ENCODE assay signal across 26 cellular contexts in genomic region chr6:129494099-129494498, GRCh38.
DNase-seq lines count a peak whose midpoint lies in the region; ATAC-seq, FAIRE-seq and TF ChIP-seq lines count a peak whose summit lies in the region.
"Had no signal": no experiment of that assay in that cellular context is flagged by ENCODE, and none has a peak within 500 bp of the region (broad histone marks: within the 10 kb centered on the region; RNA-seq: fewer than 3 reads in every experiment).

No MANE protein-coding gene starts in this region.

- peaks cover 90% of the 10 kb centered on the region for H3K4me1 Mint-ChIP-seq in activated T-cell treated with anti-CD3 and anti-CD28 coated beads, Interleukin-2, amount 50 U/mL, for 24 hours (ENCODE audit: low read depth)
- H3K4me1 Mint-ChIP-seq in astrocyte (ENCODE audit: low read depth, unreplicated experiment) = peaks cover 59% of the 10 kb centered on the region

- peak overlapping the region; percentile 92 for H3K27ac Mint-ChIP-seq in activated T-cell treated with anti-CD3 and anti-CD28 coated beads, Interleukin-2, amount 50 U/mL, for 24 hours
- H3K27ac Mint-ChIP-seq in astrocyte (ENCODE audit: unreplicated experiment) = peak overlapping the region; percentile 76
- H3K27ac Mint-ChIP-seq: activated T-helper 2 cell treated with anti-CD3 and anti-CD28 coated beads, Interferon-gamma antibody, Interleukin-2, Interleukin-4, amounts not matched to agents 10 μg/mL and 5 μg/mL and 100 μg/mL, durations not matched to agents 14 hours and 24 hours and 36 hours; GM23338; progenitor cell of endocrine pancreas; T-cell had no signal

- H3K27me3 ChIP-seq in HCT116 (ENCODE audit: insufficient read depth, low read length) (no peaks in the 10 kb centered on the region), astrocyte (ENCODE audit: insufficient read depth, low read length) (no peaks in the 10 kb centered on the region), osteoblast (ENCODE audit: insufficient read depth, low read length) (no peaks in the 10 kb centered on the region)
- H3K27me3 ChIP-seq: sigmoid colon, SJCRH30, tibial nerve had no signal

- no peak for ATAC-seq in HCT116
- ATAC-seq: GM23338, Panc1, T-cell had no signal

- peak overlapping the region; percentile 16 for H3K9ac ChIP-seq in HCT116 (ENCODE audit: low read length)
- H3K9ac ChIP-seq in astrocyte (ENCODE audit: low read length) = no peak overlapping the region

- no peak overlapping the region for H3K4me3 Mint-ChIP-seq in activated T-cell treated with anti-CD3 and anti-CD28 coated beads, Interleukin-2, amount 50 U/mL, for 24 hours
- no peak overlapping the region for H3K4me3 Mint-ChIP-seq in astrocyte (ENCODE audit: unreplicated experiment)
- H3K4me3 Mint-ChIP-seq: GM23338, T-cell had no signal

- no peak overlapping the region for H2AFZ ChIP-seq in HCT116 (ENCODE audit: low read depth, low read length, poor library complexity, severe bottlenecking)
- no peak overlapping the region for H2AFZ ChIP-seq in astrocyte (ENCODE audit: low read depth, low read length)
- no peak overlapping the region for H2AFZ ChIP-seq in osteoblast (ENCODE audit: low read length)
- H2AFZ ChIP-seq: GM23338 had no signal

- CTCF ChIA-PET in HCT116 (lab: Charles Lee) = interaction anchor here (1.3 kb wide), 1 partner anchor 281 kb away, joined by 3 read pairs; no protein-coding TSS in a partner anchor

- H3K4me1 ChIP-seq in HCT116 (ENCODE audit: control insufficient read depth in 1 of 2, insufficient read depth in 2 of 2, low read length in 2 of 2) (peaks cover 68 to 84% of the 10 kb centered on the region in 2 experiments), astrocyte (ENCODE audit: insufficient read depth, low read length) (peaks cover 51% of the 10 kb centered on the region), osteoblast (ENCODE audit: insufficient read depth, low read length) (peaks cover 57% of the 10 kb centered on the region)

- POLR2A ChIA-PET in HCT116 (lab: Charles Lee) = no interaction called here

- peak overlapping the region; percentile 36 for H3K4me2 ChIP-seq in HCT116 (ENCODE audit: low read length)
- peak overlapping the region; percentile 19 for H3K4me2 ChIP-seq in astrocyte (ENCODE audit: low read length)
- no peak overlapping the region for H3K4me2 ChIP-seq in osteoblast (ENCODE audit: insufficient read depth, low read length)
- H3K4me2 ChIP-seq: GM23338 had no signal

- TF ChIP-seq POLR2A in HCT116 (IDR thresholded peaks at IDR 0.05; ENCODE audit: borderline replicate concordance, extremely low read depth, insufficient read depth, insufficient read length) = no peak

- peaks cover 2% of the 10 kb centered on the region for H3K9me3 Mint-ChIP-seq in activated T-cell treated with anti-CD3 and anti-CD28 coated beads, Interleukin-2, amount 50 U/mL, for 24 hours
- H3K9me3 Mint-ChIP-seq in astrocyte (ENCODE audit: unreplicated experiment) = no peaks in the 10 kb centered on the region
- H3K9me3 Mint-ChIP-seq: activated T-helper 2 cell treated with anti-CD3 and anti-CD28 coated beads, Interferon-gamma antibody, Interleukin-2, Interleukin-4, amounts not matched to agents 10 μg/mL and 5 μg/mL and 100 μg/mL, durations not matched to agents 14 hours and 24 hours and 36 hours; GM23338; T-cell had no signal

- H3K79me2 ChIP-seq in HCT116 (ENCODE audit: insufficient read depth, low read length) (no peaks in the 10 kb centered on the region), astrocyte (ENCODE audit: insufficient read depth, low read length) (no peaks in the 10 kb centered on the region), osteoblast (ENCODE audit: insufficient read depth, low read length) (no peaks in the 10 kb centered on the region)

- H3K9me2 ChIP-seq in HCT116 (ENCODE audit: insufficient read depth) = no peaks in the 10 kb centered on the region

- no peak overlapping the region for H3K4me3 ChIP-seq in HCT116 (replicated peaks in 1 of 2; ENCODE audit: low read depth in 1 of 2, low read length in 2 of 2)
- no peak overlapping the region for H3K4me3 ChIP-seq in astrocyte (ENCODE audit: insufficient read depth, low read depth, low read length)
- H3K4me3 ChIP-seq in osteoblast (ENCODE audit: insufficient read depth, low read length) = no peak overlapping the region
- H3K4me3 ChIP-seq: coronary artery, GM23338, lung, sigmoid colon, SJCRH30, tibial nerve had no signal

- H3K27me3 Mint-ChIP-seq in activated T-cell treated with anti-CD3 and anti-CD28 coated beads, Interleukin-2, amount 50 U/mL, for 24 hours = no peaks in the 10 kb centered on the region
- H3K27me3 Mint-ChIP-seq in astrocyte (ENCODE audit: low read depth, unreplicated experiment) = no peaks in the 10 kb centered on the region
- H3K27me3 Mint-ChIP-seq: progenitor cell of endocrine pancreas, T-cell had no signal

- BruUV-seq in HCT116 (replicated peaks; lab: Mats Ljungman, UMichigan) = no TSS peak

- H3K27ac ChIP-seq in HCT116 (ENCODE audit: low read depth, low read length) (peak overlapping the region; percentile 100), astrocyte (ENCODE audit: low read depth, low read length) (peak overlapping the region; percentile 65), osteoblast (ENCODE audit: low read depth, low read length) (peak overlapping the region; percentile 19)
- H3K27ac ChIP-seq: sigmoid colon, SJCRH30 had no signal

- no peak for DNase-seq in activated T-cell treated with anti-CD3 and anti-CD28 coated beads, Interleukin-2, amount 50 U/mL, for 24 hours
- DNase-seq in activated T-cell treated with anti-CD3 and anti-CD28 coated beads for 4 hours (no peak), HCT116 (ENCODE audit: low read depth, low spot score) (no peak), astrocyte (ENCODE audit: low read depth) (peak; percentile 30), osteoblast (ENCODE audit: insufficient read length, low spot score, missing footprints) (no peak), NCI-H774 (lab: John Stamatoyannopoulos, UW) (no peak), hypothalamus (lab: John Stamatoyannopoulos, UW) (no peak), UCSD-AML1 (lab: John Stamatoyannopoulos, UW; ENCODE audit: unreplicated experiment) (no peak)
- DNase-seq: activated CD4-positive, alpha-beta T cell treated with anti-CD3 and anti-CD28 coated beads for 4 hours; amygdala; DMS79; Karpas-422; MV-4-11; NCI-H146; NCI-H524; sigmoid colon; SJCRH30; T-cell had no signal

- peaks cover 20% of the 10 kb centered on the region for H3K36me3 Mint-ChIP-seq in activated T-cell treated with anti-CD3 and anti-CD28 coated beads, Interleukin-2, amount 50 U/mL, for 24 hours (ENCODE audit: low read depth)
- H3K36me3 Mint-ChIP-seq in astrocyte (ENCODE audit: low read depth, unreplicated experiment) = peaks cover 3% of the 10 kb centered on the region
- H3K36me3 Mint-ChIP-seq: T-cell had no signal

- peak; percentile 29 for FAIRE-seq in astrocyte (lab: Jason Lieb, UNC)
- FAIRE-seq: TTC549 had no signal

- intact Hi-C loops in HCT116 (cut with micrococcal nuclease) = no loop called here

- H3K36me3 ChIP-seq in HCT116 (ENCODE audit: control insufficient read depth in 1 of 2, insufficient read depth in 2 of 2, low read length in 2 of 2) = peaks cover 0 to 3% of the 10 kb centered on the region in 2 experiments; a peak in 1 of 4 replicates
- no peaks in the 10 kb centered on the region for H3K36me3 ChIP-seq in astrocyte (ENCODE audit: insufficient read depth, low read length)
- no peaks in the 10 kb centered on the region for H3K36me3 ChIP-seq in osteoblast (ENCODE audit: insufficient read depth, low read length)
- H3K36me3 ChIP-seq: sigmoid colon, SJCRH30 had no signal

- RAD21 ChIA-PET in HCT116 (lab: Charles Lee; ENCODE audit: low non-redundant PET in 1 of 2, low total read pairs in 2 of 2, uncharacterized antibody in 2 of 2, unreplicated experiment in 2 of 2) = no interaction called here

- no peak for TF ChIP-seq CTCF in HCT116 (IDR thresholded peaks at IDR 0.05 in 2 of 3, conservative IDR thresholded peaks at IDR 0.05 in 1 of 3; ENCODE audit: borderline replicate concordance in 1 of 3, insufficient read depth in 1 of 3, low read depth in 2 of 3, low read length in 2 of 3)
- no peak for TF ChIP-seq CTCF in astrocyte (IDR thresholded peaks at IDR 0.05; ENCODE audit: insufficient read depth, low read depth, low read length)
- no peak for TF ChIP-seq CTCF in osteoblast (IDR thresholded peaks at IDR 0.05; ENCODE audit: extremely low read depth, low read depth, low read length)

- H4K20me1 ChIP-seq in HCT116 (ENCODE audit: insufficient read depth) (no peaks in the 10 kb centered on the region), astrocyte (ENCODE audit: insufficient read depth, low read length) (no peaks in the 10 kb centered on the region), osteoblast (ENCODE audit: insufficient read depth, low read length) (no peaks in the 10 kb centered on the region)

- TF ChIP-seq RAD21 in HCT116 (IDR thresholded peaks at IDR 0.05; ENCODE audit: low read depth) = no peak

- H3K9me3 ChIP-seq in HCT116 (ENCODE audit: control insufficient read depth in 1 of 2, insufficient read depth in 1 of 2, low read depth in 1 of 2, low read length in 2 of 2) (no peaks in the 10 kb centered on the region), astrocyte (ENCODE audit: insufficient read depth, low read depth, low read length) (no peaks in the 10 kb centered on the region), osteoblast (ENCODE audit: low read depth, low read length) (no peaks in the 10 kb centered on the region)
- H3K9me3 ChIP-seq: sigmoid colon, SJCRH30, tibial nerve had no signal

TF ChIP-seq in HCT116, 20 proteins besides CTCF, POLR2A, EP300 and RAD21:
- no peak for TF ChIP-seq TCF7L2 (IDR thresholded peaks at IDR 0.05; ENCODE audit: borderline replicate concordance, extremely low read depth, insufficient read depth, insufficient read length)
- 0 out of 2 replicates have a peak, but pooled peaks have one; percentile 3 for TF ChIP-seq MAX (IDR thresholded peaks at IDR 0.05)
TF ChIP-seq in HCT116: peak in this region for 1.

Comparison
In these comparisons a context has a peak if more than half of its experiments do, and no peak if none do; other contexts are left out.
1. H3K27ac ChIP-seq: peak in every context shown above with its lines; median percentile 100 in HCT116; 65 in astrocyte; 19 in osteoblast.